ENCODE assay signal across 16 cellular contexts in genomic region chr20:52049001-52049731, GRCh38.
DNase-seq lines count a peak whose midpoint lies in the region; ATAC-seq and TF ChIP-seq lines count a peak whose summit lies in the region.
"Had no signal": no experiment of that assay in that cellular context is flagged by ENCODE, and none has a peak within 500 bp of the region (broad histone marks: within the 10 kb centered on the region; RNA-seq: fewer than 3 reads in every experiment).

No MANE protein-coding gene starts in this region.

- no peaks in the 10 kb centered on the region for H3K27me3 ChIP-seq in SJSA1 (replicated peaks)
- no peaks in the 10 kb centered on the region for H3K27me3 ChIP-seq in neuron (ENCODE audit: insufficient read depth, low read length)
- H3K27me3 ChIP-seq in ovary, result no peaks in the 10 kb centered on the region

- H3K27ac ChIP-seq in SJSA1 (peak overlapping the region; percentile 67), caudate nucleus (ENCODE audit: low read depth, low read length) (no peak overlapping the region), ovary (no peak overlapping the region)

- intact Hi-C loops in ovary (cut with DNase I), result loop anchor here in 1 of 4 donors (1.0 kb wide), 1 partner anchor 28 kb away; no protein-coding TSS in a partner anchor

- peak; percentile 90 for DNase-seq in ELF-1 (ENCODE audit: low read depth, low spot score)
- DNase-seq in SJSA1 (ENCODE audit: low read depth in 1 of 2, low spot score in 2 of 2), result peak in 1 of 2 experiments; percentile 72
- DNase-seq in fibroblast of pulmonary artery (ENCODE audit: low read depth), result peak; percentile 42
- DNase-seq in mesenteric fat pad (ENCODE audit: low spot score), result no peak
- DNase-seq in caudate nucleus (lab: John Stamatoyannopoulos, UW), result no peak
- DNase-seq in ovary, result no peak
- DNase-seq: activated CD4-positive, CD25-positive, alpha-beta regulatory T cell treated with anti-CD3 and anti-CD28 coated beads, Interleukin-2, amount 50 U/mL, for 72 hours; heart left ventricle; naive thymus-derived CD4-positive, alpha-beta T cell; NCI-H345; SHP77; stimulated activated naive B cell treated with anti-CD40 and anti-IgM and Interleukin-4, amounts not matched to agents 10 μg/mL and 1 μg/mL and 100 μg/mL, for 72 hours had no signal

- no peaks in the 10 kb centered on the region for H3K36me3 ChIP-seq in SJSA1
- H3K36me3 ChIP-seq in neuron (ENCODE audit: insufficient read depth, low read length), result no peaks in the 10 kb centered on the region
- H3K36me3 ChIP-seq in ovary, result no peaks in the 10 kb centered on the region
- H3K36me3 ChIP-seq: heart left ventricle had no signal

- H3K4me3 ChIP-seq in SJSA1 (no peak overlapping the region), fibroblast of pulmonary artery (replicated peaks; ENCODE audit: low read depth, low read length) (no peak overlapping the region), neuron (ENCODE audit: low read length) (no peak overlapping the region), ovary (no peak overlapping the region)
- H3K4me3 ChIP-seq: coronary artery, heart left ventricle, K562 had no signal

- TF ChIP-seq EP300 in ovary (IDR thresholded peaks at IDR 0.05), result no peak

- TF ChIP-seq CTCF in fibroblast of pulmonary artery (IDR thresholded peaks at IDR 0.05; ENCODE audit: low read length, missing control alignments) (no peak), ovary (IDR thresholded peaks at IDR 0.05) (no peak)

- no peak for TF ChIP-seq POLR2A in ovary (IDR thresholded peaks at IDR 0.05)

- 28 to 35% (median 31%) methylated on average over 7 of the region's 7 CpGs for WGBS in ovary, 3 donors

- ATAC-seq in GM21381 (IDR thresholded peaks at IDR 0.05; ENCODE audit: unreplicated experiment), result no peak
- ATAC-seq: K562; naive thymus-derived CD4-positive, alpha-beta T cell had no signal

- peak overlapping the region; percentile 33 for H2AFZ ChIP-seq in neuron (ENCODE audit: low read depth, low read length)

- H3K4me1 ChIP-seq in SJSA1 (replicated peaks) (peaks cover 31% of the 10 kb centered on the region), neuron (ENCODE audit: insufficient read depth, low read length) (peaks cover 30% of the 10 kb centered on the region), ovary (ENCODE audit: insufficient read depth) (no peaks in the 10 kb centered on the region)

- no peaks in the 10 kb centered on the region for H3K9me3 ChIP-seq in SJSA1 (replicated peaks)
- H3K9me3 ChIP-seq in neuron (ENCODE audit: low read length), result no peaks in the 10 kb centered on the region
- no peaks in the 10 kb centered on the region for H3K9me3 ChIP-seq in ovary
- H3K9me3 ChIP-seq: heart left ventricle had no signal

Comparison
In these comparisons a context has a peak if more than half of its experiments do, and no peak if none do; other contexts are left out.
1. DNase-seq: peak in ELF-1 (single experiment) and fibroblast of pulmonary artery (single experiment); none in mesenteric fat pad (single experiment), caudate nucleus (0 of 61) and ovary (0 of 5).